ENCODE assay signal across 25 cellular contexts in the genomic region with DNA sequence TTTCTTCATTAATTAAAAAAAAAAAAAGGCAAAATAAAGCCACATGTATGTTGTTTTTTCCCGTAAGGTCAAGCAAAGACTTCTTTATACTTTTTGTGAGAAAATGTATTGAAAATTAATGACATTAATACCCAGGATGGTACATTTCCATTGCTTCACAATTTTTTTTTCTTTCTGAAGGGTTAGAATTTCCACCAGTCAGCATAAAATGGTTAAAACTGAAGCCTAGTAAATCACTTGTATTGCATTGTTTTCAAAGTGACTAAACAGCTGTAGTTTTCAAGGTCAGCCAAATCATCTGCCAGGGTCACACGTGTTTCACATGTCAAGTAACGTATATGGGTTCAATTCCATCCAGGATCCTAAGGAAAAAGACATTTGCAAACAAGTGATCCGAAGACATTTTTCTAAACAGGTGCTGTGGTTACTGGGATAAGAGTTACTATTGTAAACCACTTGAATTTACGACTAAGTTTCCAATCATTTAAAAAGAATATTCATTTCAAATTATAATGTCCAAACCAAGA.
"Had no signal": no experiment of that assay in that cellular context is flagged by ENCODE, and none has a peak within 500 bp of the region (broad histone marks: within the 10 kb centered on the region; RNA-seq: fewer than 3 reads in every experiment).

No MANE protein-coding gene starts in this region.

- H3K4me3 Mint-ChIP-seq: activated B cell treated with CpG ODN at 0.5 μM for 24 hours; activated CD4-positive, alpha-beta memory T cell treated with anti-CD3 and anti-CD28 coated beads, Interleukin-2, amount 10 ng/mL, durations not matched to agents 7 days and 5 days; activated naive CD4-positive, alpha-beta T cell treated with anti-CD3 and anti-CD28 coated beads, Interleukin-2, amount 10 ng/mL, durations not matched to agents 7 days and 5 days; activated T-cell treated with anti-CD3 and anti-CD28 coated beads, Interleukin-2, amount 50 U/mL, for 72 hours; dendritic cell treated with granulocyte-macrophage colony-stimulating factor and Interleukin-4, amounts not matched to agents 40 ng/mL and 50 ng/mL, for 4 days; nephron; T-helper 17 cell; type B pancreatic cell had no signal

- H3K27ac Mint-ChIP-seq: activated B cell treated with CpG ODN at 0.5 μM for 24 hours; activated CD4-positive, alpha-beta memory T cell treated with anti-CD3 and anti-CD28 coated beads, Interleukin-2, amount 10 ng/mL, durations not matched to agents 7 days and 5 days; activated naive CD4-positive, alpha-beta T cell treated with anti-CD3 and anti-CD28 coated beads, Interleukin-2, amount 10 ng/mL, durations not matched to agents 7 days and 5 days; activated T-cell treated with anti-CD3 and anti-CD28 coated beads, Interleukin-2, amount 50 U/mL, for 72 hours; dendritic cell treated with granulocyte-macrophage colony-stimulating factor and Interleukin-4, amounts not matched to agents 40 ng/mL and 50 ng/mL, for 4 days; T-helper 17 cell; type B pancreatic cell had no signal

- H3K27me3 Mint-ChIP-seq: activated B cell treated with CpG ODN at 0.5 μM for 24 hours; activated naive CD4-positive, alpha-beta T cell treated with anti-CD3 and anti-CD28 coated beads, Interleukin-2, amount 10 ng/mL, durations not matched to agents 7 days and 5 days; dendritic cell treated with granulocyte-macrophage colony-stimulating factor and Interleukin-4, amounts not matched to agents 40 ng/mL and 50 ng/mL, for 4 days; T-helper 17 cell; type B pancreatic cell had no signal

- H3K4me3 ChIP-seq: cardiac muscle cell, ovary, spleen, testis, vagina had no signal

- H3K27ac ChIP-seq: foreskin keratinocyte, neutrophil, ovary, spleen, testis, vagina had no signal

- H3K36me3 ChIP-seq: cardiac muscle cell, ovary, spleen, vagina had no signal

- H3K27me3 ChIP-seq: cardiac muscle cell, foreskin keratinocyte, neutrophil, ovary, spleen, testis, vagina had no signal

- ATAC-seq: activated T-cell treated with anti-CD3 and anti-CD28 coated beads, Interleukin-2, amount 50 U/mL, for 72 hours; foreskin keratinocyte; sciatic nerve; T-helper 17 cell had no signal

- H3K9me3 Mint-ChIP-seq: activated B cell treated with CpG ODN at 0.5 μM for 24 hours; activated CD4-positive, alpha-beta memory T cell treated with anti-CD3 and anti-CD28 coated beads, Interleukin-2, amount 10 ng/mL, durations not matched to agents 7 days and 5 days; activated naive CD4-positive, alpha-beta T cell treated with anti-CD3 and anti-CD28 coated beads, Interleukin-2, amount 10 ng/mL, durations not matched to agents 7 days and 5 days; activated T-cell treated with anti-CD3 and anti-CD28 coated beads, Interleukin-2, amount 50 U/mL, for 72 hours; dendritic cell treated with granulocyte-macrophage colony-stimulating factor and Interleukin-4, amounts not matched to agents 40 ng/mL and 50 ng/mL, for 4 days; nephron; type B pancreatic cell had no signal

- H3K36me3 Mint-ChIP-seq: type B pancreatic cell had no signal

- H3K4me1 ChIP-seq: spleen, testis, vagina had no signal

- H3K9me3 ChIP-seq: neutrophil, ovary, spleen, testis, vagina had no signal

- DNase-seq: activated B cell treated with CpG ODN at 0.5 μM for 24 hours; activated CD4-positive, alpha-beta memory T cell treated with anti-CD3 and anti-CD28 coated beads, Interleukin-2, amount 10 ng/mL, durations not matched to agents 7 days and 5 days; activated CD4-positive, alpha-beta T cell treated with anti-CD3 and anti-CD28 coated beads for 48 hours; activated effector memory CD4-positive, alpha-beta T cell treated with Interleukin-2 at 50 U/mL for 16 hours; activated naive CD4-positive, alpha-beta T cell treated with anti-CD3 and anti-CD28 coated beads, Interleukin-2, amount 10 ng/mL, durations not matched to agents 7 days and 5 days; activated T-cell treated with anti-CD3 and anti-CD28 coated beads, Interleukin-2, amount 50 U/mL, for 72 hours; effector CD4-positive, alpha-beta T cell; erythroblast; foreskin keratinocyte; hippocampal formation; kidney glomerular epithelial cell; midbrain; ovary; spleen; stimulated activated CD4-positive, alpha-beta T cell treated with anti-CD3 and anti-CD28 coated beads, Interleukin-4, amount 100 ng/mL, for 1 hour; stimulated activated naive CD4-positive, alpha-beta T cell; T-helper 17 cell; testis had no signal

- H3K4me1 Mint-ChIP-seq: activated B cell treated with CpG ODN at 0.5 μM for 24 hours had no signal
